ENCODE assay signal across 5 cellular contexts in the genomic region with DNA sequence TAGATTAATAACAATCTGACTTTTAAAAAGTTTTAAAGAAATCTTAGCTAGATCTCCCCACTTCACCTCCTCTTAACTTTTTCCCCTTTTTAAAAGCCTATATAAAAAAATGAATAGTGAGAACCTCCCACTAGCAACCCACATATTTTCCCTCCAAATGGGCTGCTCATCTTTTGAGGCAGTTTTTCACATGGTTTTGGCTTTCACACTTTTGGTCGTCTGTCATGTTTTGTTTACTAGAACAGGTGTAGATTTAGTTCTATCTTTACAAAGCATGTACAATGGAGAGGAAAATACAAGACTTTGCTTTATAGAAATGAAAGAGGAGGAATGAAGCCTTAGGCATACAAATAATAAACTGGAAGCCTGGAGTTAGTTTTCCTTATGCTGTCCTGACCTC.
"Had no signal": no experiment of that assay in that cellular context is flagged by ENCODE, and none has a peak within 500 bp of the region (broad histone marks: within the 10 kb centered on the region; RNA-seq: fewer than 3 reads in every experiment).

No MANE protein-coding gene starts in this region.

- H3K4me3 ChIP-seq: GM23248, K562 had no signal

- H3K27ac Mint-ChIP-seq: H9 had no signal

- H3K4me1 Mint-ChIP-seq: H9 had no signal

- H3K27ac ChIP-seq: GM23248 had no signal

- DNase-seq: GM23248, H9, HCEC 1CT, IMR-90 had no signal

- ATAC-seq: K562 had no signal

- H3K4me3 Mint-ChIP-seq: H9 had no signal
